21 cellular contexts compared by ENCODE assay signal in genomic region chr1:37244815-37245214, GRCh38.
DNase-seq lines count a peak whose midpoint lies in the region; ATAC-seq and TF ChIP-seq lines count a peak whose summit lies in the region.
"Had no signal": no experiment of that assay in that cellular context is flagged by ENCODE, and none has a peak within 500 bp of the region (broad histone marks: within the 10 kb centered on the region; RNA-seq: fewer than 3 reads in every experiment).

No MANE protein-coding gene starts in this region.

- DNase-seq in activated CD8-positive, alpha-beta memory T cell treated with anti-CD3 and anti-CD28 coated beads, Interleukin-2, amount 10 ng/mL, durations not matched to agents 7 days and 5 days: peak; percentile 33
- no peak for DNase-seq in activated CD8-positive, alpha-beta memory T cell treated with anti-CD3 and anti-CD28 coated beads for 24 hours
- DNase-seq in osteocyte (ENCODE audit: extremely low spot score, unreplicated experiment): peak; percentile 65
- no peak for DNase-seq in AG08396 (ENCODE audit: low spot score)
- DNase-seq in erythroblast (lab: John Stamatoyannopoulos, UW): no peak
- DNase-seq: BE2C; C1 segment of cervical spinal cord; CD4-positive, alpha-beta memory T cell; CD4-positive, CD25-positive, alpha-beta regulatory T cell; CD8-positive, alpha-beta memory T cell; COR-L47; DMS 273 treated with DMSO at 0.1 percent for 48 hours; DMS153; DMS53; DMS79; DND-41; EL; GDM1 had no signal

- H3K9me3 Mint-ChIP-seq in activated CD8-positive, alpha-beta memory T cell treated with anti-CD3 and anti-CD28 coated beads, Interleukin-2, amount 10 ng/mL, durations not matched to agents 7 days and 5 days (ENCODE audit: low read depth): no peaks in the 10 kb centered on the region
- no peaks in the 10 kb centered on the region for H3K9me3 Mint-ChIP-seq in osteocyte (ENCODE audit: unreplicated experiment)
- H3K9me3 Mint-ChIP-seq: CD14-positive monocyte had no signal

- no peak overlapping the region for H3K27ac Mint-ChIP-seq in activated CD8-positive, alpha-beta memory T cell treated with anti-CD3 and anti-CD28 coated beads, Interleukin-2, amount 10 ng/mL, durations not matched to agents 7 days and 5 days
- H3K27ac Mint-ChIP-seq in osteocyte (ENCODE audit: unreplicated experiment): no peak overlapping the region
- H3K27ac Mint-ChIP-seq: CD4-positive, alpha-beta memory T cell; CD4-positive, CD25-positive, alpha-beta regulatory T cell had no signal

- no peak overlapping the region for H3K4me3 Mint-ChIP-seq in activated CD8-positive, alpha-beta memory T cell treated with anti-CD3 and anti-CD28 coated beads, Interleukin-2, amount 10 ng/mL, durations not matched to agents 7 days and 5 days
- no peak overlapping the region for H3K4me3 Mint-ChIP-seq in osteocyte (ENCODE audit: unreplicated experiment)
- H3K4me3 Mint-ChIP-seq: CD14-positive monocyte; CD4-positive, alpha-beta memory T cell; CD4-positive, CD25-positive, alpha-beta regulatory T cell; CD8-positive, alpha-beta memory T cell had no signal

- H3K27me3 Mint-ChIP-seq in activated CD8-positive, alpha-beta memory T cell treated with anti-CD3 and anti-CD28 coated beads, Interleukin-2, amount 10 ng/mL, durations not matched to agents 7 days and 5 days: peaks cover under 1% of the 10 kb centered on the region
- no peaks in the 10 kb centered on the region for H3K27me3 Mint-ChIP-seq in osteocyte (ENCODE audit: unreplicated experiment)
- H3K27me3 Mint-ChIP-seq: CD4-positive, CD25-positive, alpha-beta regulatory T cell had no signal

- TF ChIP-seq CTCF in osteocyte (IDR thresholded peaks at IDR 0.05): no peak

- no peak for TF ChIP-seq POLR2A in erythroblast (IDR thresholded peaks at IDR 0.05; ENCODE audit: low read length)

- no peak for ATAC-seq in activated CD8-positive, alpha-beta memory T cell treated with anti-CD3 and anti-CD28 coated beads, Interleukin-2, amount 10 ng/mL, durations not matched to agents 7 days and 5 days
- ATAC-seq: A549, GM12878 had no signal

- no peaks in the 10 kb centered on the region for H3K36me3 Mint-ChIP-seq in activated CD8-positive, alpha-beta memory T cell treated with anti-CD3 and anti-CD28 coated beads, Interleukin-2, amount 10 ng/mL, durations not matched to agents 7 days and 5 days
- no peaks in the 10 kb centered on the region for H3K36me3 Mint-ChIP-seq in osteocyte (ENCODE audit: unreplicated experiment)
- H3K36me3 Mint-ChIP-seq: CD14-positive monocyte; CD4-positive, alpha-beta memory T cell; CD4-positive, CD25-positive, alpha-beta regulatory T cell; CD8-positive, alpha-beta memory T cell had no signal

- no peaks in the 10 kb centered on the region for H3K4me1 Mint-ChIP-seq in activated CD8-positive, alpha-beta memory T cell treated with anti-CD3 and anti-CD28 coated beads, Interleukin-2, amount 10 ng/mL, durations not matched to agents 7 days and 5 days
- no peaks in the 10 kb centered on the region for H3K4me1 Mint-ChIP-seq in osteocyte (ENCODE audit: unreplicated experiment)
- H3K4me1 Mint-ChIP-seq: CD14-positive monocyte; CD4-positive, CD25-positive, alpha-beta regulatory T cell; CD8-positive, alpha-beta memory T cell had no signal

- CTCF ChIA-PET in activated CD8-positive, alpha-beta memory T cell treated with anti-CD3 and anti-CD28 coated beads, Interleukin-2, amount 10 ng/mL, durations not matched to agents 7 days and 5 days (lab: Charles Lee): no interaction called here

Comparison
In these comparisons a context has a peak if more than half of its experiments do, and no peak if none do; other contexts are left out.
1. DNase-seq: peak in activated CD8-positive, alpha-beta memory T cell treated with anti-CD3 and anti-CD28 coated beads, Interleukin-2, amount 10 ng/mL, durations not matched to agents 7 days and 5 days (single experiment) and osteocyte (single experiment); none in activated CD8-positive, alpha-beta memory T cell treated with anti-CD3 and anti-CD28 coated beads for 24 hours (single experiment), AG08396 (single experiment) and erythroblast (0 of 2).